Comparison of ENCODE assay signal across 26 cellular contexts in the genomic region with DNA sequence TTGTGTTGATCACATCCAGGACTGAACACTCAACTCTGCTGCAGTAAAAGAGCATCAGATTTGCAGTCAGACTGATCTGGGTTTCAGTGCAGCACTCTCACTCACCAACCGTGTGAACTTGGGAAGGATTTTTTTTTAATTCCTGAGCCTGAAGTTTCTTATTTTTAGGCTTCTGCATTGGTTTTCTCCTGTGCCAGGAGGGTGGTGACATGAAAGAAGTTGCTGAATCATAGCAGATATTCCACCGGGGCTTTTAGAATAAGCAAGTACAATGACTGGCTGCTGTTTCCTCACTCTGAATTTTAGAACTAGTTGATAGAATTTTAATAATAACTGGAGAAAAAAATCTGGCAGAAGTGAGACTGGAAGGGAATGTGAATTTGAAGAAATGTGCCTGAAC. TPM values are rescaled to one million over a fixed set of nuclear protein-coding genes. Genes with fewer than 3 reads are reported as not detected.
A peak's percentile ranks its signal among the peaks of the same experiment; 100 is the strongest.
DNase-seq lines count a peak whose midpoint lies in the region; ATAC-seq and TF ChIP-seq lines count a peak whose summit lies in the region.
"Had no signal": no experiment of that assay in that cellular context is flagged by ENCODE, and none has a peak within 500 bp of the region (broad histone marks: within the 10 kb centered on the region; RNA-seq: fewer than 3 reads in every experiment).

No MANE protein-coding gene starts in this region.

- H3K9me2 ChIP-seq in GM23248 (ENCODE audit: insufficient read depth), result no peaks in the 10 kb centered on the region

- no peak overlapping the region for H3K4me3 ChIP-seq in GM23248
- H3K4me3 ChIP-seq in cardiac fibroblast (replicated peaks in 1 of 2; ENCODE audit: low read depth in 2 of 2, low read length in 2 of 2), result no peak overlapping the region
- H3K4me3 ChIP-seq in skeletal muscle cell (ENCODE audit: low read depth, low read length), result no peak overlapping the region
- no peak overlapping the region for H3K4me3 ChIP-seq in smooth muscle cell
- H3K4me3 ChIP-seq: A549, BLaER1, GM12878, HAP-1, SK-N-MC had no signal

- no peak overlapping the region for H2AFZ ChIP-seq in GM23248
- H2AFZ ChIP-seq in smooth muscle cell (ENCODE audit: low read depth), result no peak overlapping the region

- H3K27me3 ChIP-seq in GM23248 (replicated peaks; ENCODE audit: insufficient read depth) (no peaks in the 10 kb centered on the region), smooth muscle cell (ENCODE audit: low read depth) (no peaks in the 10 kb centered on the region)
- H3K27me3 ChIP-seq: BLaER1 had no signal

- H3K4me2 ChIP-seq in GM23248 (ENCODE audit: unreplicated experiment) (no peak overlapping the region), smooth muscle cell (no peak overlapping the region)
- H3K4me2 ChIP-seq: A549, BLaER1 had no signal

- H4K20me1 ChIP-seq in GM23248 (ENCODE audit: insufficient read depth) (no peaks in the 10 kb centered on the region), smooth muscle cell (ENCODE audit: low read depth) (no peaks in the 10 kb centered on the region)
- H4K20me1 ChIP-seq: BLaER1 had no signal

- no peak overlapping the region for H3K4me3 Mint-ChIP-seq in HFFc6
- H3K4me3 Mint-ChIP-seq: CD4-positive, alpha-beta T cell had no signal

- no peak overlapping the region for H3K27ac Mint-ChIP-seq in HFFc6
- H3K27ac Mint-ChIP-seq: CD4-positive, alpha-beta T cell had no signal

- H3K9me3 ChIP-seq in GM23248 (ENCODE audit: low read depth), result no peaks in the 10 kb centered on the region
- peaks cover 4% of the 10 kb centered on the region for H3K9me3 ChIP-seq in smooth muscle cell (replicated peaks; ENCODE audit: low read depth)
- H3K9me3 ChIP-seq: A549 had no signal

- 8 to 9% methylated on average over 2 of the region's 2 CpGs for whole genome bisulfite sequencing in GM23248 (ENCODE audit: low coverage in 1 of 2, low lambda C conversion rate in 2 of 2, missing lambda C conversion rate in 2 of 2), 2 experiments
- 45% methylated on average over 2 of the region's 2 CpGs for whole genome bisulfite sequencing in smooth muscle cell (ENCODE audit: low lambda C conversion rate)

- DNase-seq in GM23248 (peak; percentile 68), cardiac fibroblast (ENCODE audit: low read depth in 2 of 2) (peak; percentile 53 to 58), fibroblast of peridontal ligament (ENCODE audit: extremely low read depth) (peak; percentile 70), skeletal muscle cell (ENCODE audit: low read depth) (peak; percentile 26), HFFc6 (no peak), smooth muscle cell (lab: John Stamatoyannopoulos, UW; ENCODE audit: unreplicated experiment) (no peak)
- DNase-seq: CD4-positive, alpha-beta T cell; COR-L47; DMS79 treated with DMSO at 0.1 percent for 48 hours; KBM-7; MM.1S; NCI-H1092; NCI-H1436; NCI-H187 treated with DMSO at 0.1 percent for 48 hours; NCI-H2107; NCI-H446 treated with DMSO at 0.1 percent for 48 hours; NCI-H526 treated with DMSO at 0.1 percent for 48 hours; SHP77 had no signal

- H3K9me3 Mint-ChIP-seq in HFFc6, result no peaks in the 10 kb centered on the region
- H3K9me3 Mint-ChIP-seq: CD4-positive, alpha-beta T cell had no signal

- H3K4me1 ChIP-seq in GM23248 (ENCODE audit: insufficient read depth) (peaks cover 8% of the 10 kb centered on the region), smooth muscle cell (ENCODE audit: low read depth) (no peaks in the 10 kb centered on the region)
- H3K4me1 ChIP-seq: A549, BLaER1, HAP-1 had no signal

- ATAC-seq in GM19467 (IDR thresholded peaks at IDR 0.05; ENCODE audit: unreplicated experiment), result no peak
- ATAC-seq in HG03175 (IDR thresholded peaks at IDR 0.05; ENCODE audit: unreplicated experiment), result no peak
- ATAC-seq: A549, GM12878 had no signal

- H3K79me2 ChIP-seq in GM23248 (ENCODE audit: insufficient read depth) (no peaks in the 10 kb centered on the region), smooth muscle cell (ENCODE audit: low read depth) (no peaks in the 10 kb centered on the region)

- H3K4me1 Mint-ChIP-seq in HFFc6 (ENCODE audit: low read depth), result no peaks in the 10 kb centered on the region

- in situ Hi-C loops in GM23248 (cut with MboI), result no loop called here

- TF ChIP-seq CTCF in cardiac fibroblast (IDR thresholded peaks at IDR 0.05; ENCODE audit: low read depth, low read length) (no peak), HFFc6 (IDR thresholded peaks at IDR 0.05) (no peak), smooth muscle cell (IDR thresholded peaks at IDR 0.05; ENCODE audit: borderline replicate concordance, insufficient read depth, poor library complexity, severe bottlenecking) (no peak)

- H3K9ac ChIP-seq in GM23248, result no peak overlapping the region
- H3K9ac ChIP-seq in smooth muscle cell (ENCODE audit: low read depth), result no peak overlapping the region
- H3K9ac ChIP-seq: BLaER1 had no signal

- H3F3A ChIP-seq in GM23248 (ENCODE audit: insufficient read depth) (no peaks in the 10 kb centered on the region), smooth muscle cell (ENCODE audit: low read depth) (no peaks in the 10 kb centered on the region)

- H3K36me3 ChIP-seq in GM23248 (ENCODE audit: low read depth) (no peaks in the 10 kb centered on the region), smooth muscle cell (ENCODE audit: low read depth) (no peaks in the 10 kb centered on the region)
- H3K36me3 ChIP-seq: BLaER1, HAP-1 had no signal

- peaks cover 7% of the 10 kb centered on the region for H3K27me3 Mint-ChIP-seq in HFFc6 (ENCODE audit: insufficient read depth)

- no peak overlapping the region for H3K27ac ChIP-seq in GM23248
- no peak overlapping the region for H3K27ac ChIP-seq in smooth muscle cell (ENCODE audit: low read depth)
- H3K27ac ChIP-seq: A549, BLaER1, SK-N-MC had no signal

- H3K36me3 Mint-ChIP-seq in HFFc6 (ENCODE audit: low read depth), result no peaks in the 10 kb centered on the region

RNA-seq across cellular contexts. Expression of a gene that starts 11.6 kb away (rescaled TPM):
- not detected in 2 replicates for total RNA-seq in GM23248 (2014; rRNA removed; shearing (Covaris generic))
- polyA plus RNA-seq in GM23248 (2016; fragmentation: Nextera tagmentation; extraction: Ambion mirVana) (not detected in 2 replicates), smooth muscle cell (not detected in 2 replicates)
- total RNA-seq in HFFc6 (2021; fragmentation: NEBNext Ultra II Directional; extraction: Animal tissue kit (Norgen Biotek cat#: 25700)), result not detected
- total RNA-seq in smooth muscle cell, result not detected in 2 replicates
- total RNA-seq: CD4-positive, alpha-beta T cell; GM12878; RPMI7951 had no signal
- polyA plus RNA-seq: A549, GM12878 had no signal

Comparison
In these comparisons a context has a peak if more than half of its experiments do, and no peak if none do; other contexts are left out.
1. DNase-seq: peak in GM23248 (single experiment), cardiac fibroblast (2 of 2), fibroblast of peridontal ligament (single experiment) and skeletal muscle cell (single experiment); none in HFFc6 (single experiment) and smooth muscle cell (single experiment).